ENCODE assay signal across 12 cellular contexts in genomic region chr5:143063175-143063970, GRCh38.
DNase-seq lines count a peak whose midpoint lies in the region; TF ChIP-seq lines count a peak whose summit lies in the region.
"Had no signal": no experiment of that assay in that cellular context is flagged by ENCODE, and none has a peak within 500 bp of the region (broad histone marks: within the 10 kb centered on the region; RNA-seq: fewer than 3 reads in every experiment).

No MANE protein-coding gene starts in this region.

- H3K27me3 Mint-ChIP-seq in Calu3 (ENCODE audit: unreplicated experiment), result no peaks in the 10 kb centered on the region
- H3K27me3 Mint-ChIP-seq: central memory CD8-positive, alpha-beta T cell had no signal

- intact Hi-C loops in Calu3 (cut with micrococcal nuclease; ENCODE audit: unreplicated experiment) (no loop called here), ascending aorta (cut with DNase I) (loop anchor here (5.0 kb wide), 1 partner anchor 339 kb away; the partner anchor contains the start of gene NR3C1)

- 62% methylated on average over 7 of the region's 7 CpGs for WGBS in hepatocyte (ENCODE audit: low lambda C conversion rate, missing lambda C conversion rate)

- H4K20me1 ChIP-seq in hepatocyte (ENCODE audit: insufficient read depth, poor library complexity, severe bottlenecking), result no peaks in the 10 kb centered on the region

- no peaks in the 10 kb centered on the region for H3K9me3 Mint-ChIP-seq in Calu3 (ENCODE audit: low read depth, unreplicated experiment)
- H3K9me3 Mint-ChIP-seq: central memory CD8-positive, alpha-beta T cell had no signal

- peaks cover 0 to 7% of the 10 kb centered on the region in 2 donors for H3K36me3 ChIP-seq in ascending aorta
- no peaks in the 10 kb centered on the region for H3K36me3 ChIP-seq in hepatocyte (replicated peaks; ENCODE audit: insufficient read depth, low read depth)

- H3K27ac ChIP-seq in ascending aorta (peak overlapping the region; percentile 53), hepatocyte (peak overlapping the region; percentile 52)
- H3K27ac ChIP-seq: PC-9 had no signal

- H3K9me2 ChIP-seq in hepatocyte (replicated peaks; ENCODE audit: insufficient read depth), result no peaks in the 10 kb centered on the region

- peaks cover 38% of the 10 kb centered on the region for H3K36me3 Mint-ChIP-seq in Calu3 (ENCODE audit: insufficient read depth, unreplicated experiment)

- H3K27me3 ChIP-seq in ascending aorta (no peaks in the 10 kb centered on the region), hepatocyte (no peaks in the 10 kb centered on the region)

- H3K4me1 Mint-ChIP-seq in Calu3 (ENCODE audit: low read depth, unreplicated experiment), result peaks cover 27% of the 10 kb centered on the region

- CTCF ChIA-PET in Calu3 (lab: Charles Lee), result interaction anchor here (1.3 kb wide), 1 partner anchor 11 kb away, joined by 4 read pairs; no protein-coding TSS in a partner anchor

- TF ChIP-seq CTCF in Calu3 (IDR thresholded peaks at IDR 0.05; ENCODE audit: unreplicated experiment) (no peak), ascending aorta (IDR thresholded peaks at IDR 0.05) (no peak), hepatocyte (IDR thresholded peaks at IDR 0.05; ENCODE audit: poor library complexity) (no peak)

- no peak for DNase-seq in Calu3
- DNase-seq in ascending aorta (ENCODE audit: low spot score in 2 of 2), result peak in 1 of 2 donors; percentile 14
- DNase-seq in hepatocyte (ENCODE audit: low spot score), result peak; percentile 29
- peak; percentile 52 for DNase-seq in putamen (ENCODE audit: low spot score)
- no peak for DNase-seq in GM19238 (ENCODE audit: insufficient read length, low spot score)
- no peak for DNase-seq in NCI-H226
- no peak for DNase-seq in activated T-cell treated with anti-CD3 and anti-CD28 coated beads, Interleukin-2, amount 50 U/mL, for 1 hour
- no peak for DNase-seq in T-helper 2 cell
- DNase-seq: activated CD8-positive, alpha-beta memory T cell treated with anti-CD3 and anti-CD28 coated beads for 24 hours; PC-9; stimulated activated CD4-positive, alpha-beta T cell treated with anti-CD3 and anti-CD28 coated beads, Interleukin-4, amount 100 ng/mL, for 1 hour had no signal

- H3K27ac Mint-ChIP-seq in Calu3 (ENCODE audit: unreplicated experiment), result peak overlapping the region; percentile 35

- H3K9me3 ChIP-seq in ascending aorta (no peaks in the 10 kb centered on the region), hepatocyte (ENCODE audit: low read depth) (no peaks in the 10 kb centered on the region)

- no peak overlapping the region for H2AFZ ChIP-seq in hepatocyte
- H2AFZ ChIP-seq: PC-9 had no signal

- no peak overlapping the region for H3K4me3 Mint-ChIP-seq in Calu3 (ENCODE audit: low read depth, unreplicated experiment)
- H3K4me3 Mint-ChIP-seq: central memory CD8-positive, alpha-beta T cell had no signal

- no peaks in the 10 kb centered on the region for H3K79me2 ChIP-seq in hepatocyte

- H3K4me1 ChIP-seq in ascending aorta (peaks cover 4 to 42% of the 10 kb centered on the region in 2 donors), hepatocyte (ENCODE audit: insufficient read depth) (peaks cover 26% of the 10 kb centered on the region)

- no peak overlapping the region for H3K4me2 ChIP-seq in hepatocyte
- H3K4me2 ChIP-seq: PC-9 had no signal

- BruUV-seq in Calu3 (replicated peaks; lab: Mats Ljungman, UMichigan), result no TSS peak

- no peak overlapping the region for H3K4me3 ChIP-seq in ascending aorta
- H3K4me3 ChIP-seq in hepatocyte, result no peak overlapping the region
- H3K4me3 ChIP-seq: PC-9 had no signal

Comparison
In these comparisons a context has a peak if more than half of its experiments do, and no peak if none do; other contexts are left out.
1. DNase-seq: peak in hepatocyte (single experiment) and putamen (single experiment); none in Calu3 (single experiment), GM19238 (single experiment), NCI-H226 (single experiment), activated T-cell treated with anti-CD3 and anti-CD28 coated beads, Interleukin-2, amount 50 U/mL, for 1 hour (single experiment) and T-helper 2 cell (0 of 5).